10 cellular contexts compared by ENCODE assay signal in genomic region chr17:43579570-43580140, GRCh38. TPM values are rescaled to one million over a fixed set of nuclear protein-coding genes. Genes with fewer than 3 reads are reported as not detected.
DNase-seq lines count a peak whose midpoint lies in the region; ATAC-seq and TF ChIP-seq lines count a peak whose summit lies in the region.
"Had no signal": no experiment of that assay in that cellular context is flagged by ENCODE, and none has a peak within 500 bp of the region (broad histone marks: within the 10 kb centered on the region; RNA-seq: fewer than 3 reads in every experiment).

No MANE protein-coding gene starts in this region.

- H3K4me3 Mint-ChIP-seq in HFFc6: peak overlapping the region; percentile 64
- H3K4me3 Mint-ChIP-seq: activated naive CD4-positive, alpha-beta T cell treated with anti-CD3 and anti-CD28 coated beads, Interleukin-2, amount 50 U/mL, for 24 hours had no signal

- no peak for ATAC-seq in HG03457 (IDR thresholded peaks at IDR 0.05; ENCODE audit: unreplicated experiment)

- H3K4me1 Mint-ChIP-seq in HFFc6 (ENCODE audit: low read depth): peaks cover 72% of the 10 kb centered on the region

- H3K9me3 Mint-ChIP-seq in HFFc6: no peaks in the 10 kb centered on the region
- H3K9me3 Mint-ChIP-seq: activated naive CD4-positive, alpha-beta T cell treated with anti-CD3 and anti-CD28 coated beads, Interleukin-2, amount 50 U/mL, for 24 hours had no signal

- peak overlapping the region; percentile 86 for H3K27ac Mint-ChIP-seq in HFFc6
- H3K27ac Mint-ChIP-seq: activated naive CD4-positive, alpha-beta T cell treated with anti-CD3 and anti-CD28 coated beads, Interleukin-2, amount 50 U/mL, for 24 hours had no signal

- no peaks in the 10 kb centered on the region; the same call in none of the 2 replicates for H3K27me3 Mint-ChIP-seq in HFFc6 (ENCODE audit: insufficient read depth)

- DNase-seq in AG20443 (ENCODE audit: low spot score) (peak; percentile 66), HFFc6 (peak; percentile 80), amniotic epithelial cell (ENCODE audit: low read depth) (peak; percentile 96), kidney tubule cell (ENCODE audit: low spot score) (peak; percentile 98), GM10266 (ENCODE audit: extremely low spot score) (no peak), NCI-H748 treated with DMSO at 0.1 percent for 48 hours (lab: John Stamatoyannopoulos, UW) (no peak), pons (ENCODE audit: low spot score) (no peak)
- DNase-seq: nucleus accumbens had no signal

- no peaks in the 10 kb centered on the region for H3K36me3 Mint-ChIP-seq in HFFc6 (ENCODE audit: low read depth)
- H3K36me3 Mint-ChIP-seq: activated naive CD4-positive, alpha-beta T cell treated with anti-CD3 and anti-CD28 coated beads, Interleukin-2, amount 50 U/mL, for 24 hours had no signal

- TF ChIP-seq CTCF in HFFc6 (IDR thresholded peaks at IDR 0.05): no peak
- TF ChIP-seq CTCF in GM10266 (IDR thresholded peaks at IDR 0.05; ENCODE audit: control insufficient read depth, insufficient read depth, low read depth, missing control alignments): no peak

RNA-seq across cellular contexts. Expression of gene ETV4, which starts 33.5 kb away (rescaled TPM):
- total RNA-seq in HFFc6 (2021; fragmentation: NEBNext Ultra II Directional; extraction: Animal tissue kit (Norgen Biotek cat#: 25700)): 1 to 10 TPM; 4.7 to 6.9 (median 5.8) TPM

Comparison
In these comparisons a context has a peak if more than half of its experiments do, and no peak if none do; other contexts are left out.
1. DNase-seq: peak in AG20443 (single experiment), HFFc6 (single experiment), amniotic epithelial cell (single experiment) and kidney tubule cell (single experiment); none in GM10266 (single experiment), NCI-H748 treated with DMSO at 0.1 percent for 48 hours (single experiment) and pons (single experiment).